Comparison of ENCODE assay signal across 7 cellular contexts in the genomic region with DNA sequence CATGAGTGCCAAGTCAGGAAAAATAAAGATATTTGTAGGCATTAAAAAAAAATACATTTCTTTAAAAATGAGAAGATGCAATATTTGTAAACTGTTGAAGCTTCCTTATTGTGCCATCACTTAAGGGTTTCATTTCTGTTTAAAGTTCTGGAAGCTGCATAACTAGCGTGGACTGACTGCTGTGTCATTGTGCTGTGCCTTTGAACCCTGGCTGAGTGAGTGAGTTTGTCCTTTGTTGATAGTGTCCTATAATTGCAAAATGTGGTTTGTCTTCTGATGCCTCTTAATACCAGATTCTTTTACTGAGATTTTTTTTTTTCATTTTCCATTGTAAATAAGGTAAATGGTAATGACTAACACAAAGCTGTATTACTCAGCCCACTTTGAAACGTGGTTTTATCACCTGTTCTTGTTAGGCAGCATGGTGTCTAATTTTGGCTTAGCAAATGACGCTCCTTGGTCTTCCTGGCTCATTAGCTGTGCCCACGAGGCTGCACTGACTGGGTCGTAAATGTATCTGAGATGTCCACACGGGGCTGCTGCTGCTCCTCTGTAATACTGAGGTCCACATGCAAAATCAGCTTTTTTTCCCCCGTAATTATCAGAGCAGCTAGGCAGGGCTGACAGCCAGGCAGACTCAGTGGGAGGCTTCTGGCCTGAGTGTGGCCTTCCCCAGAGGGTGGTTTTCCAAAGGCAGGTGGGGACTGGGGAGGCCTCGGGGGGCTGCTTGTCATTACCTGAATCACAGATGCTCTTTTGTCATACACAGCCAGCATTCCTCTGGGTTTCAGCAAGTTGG. TPM values are rescaled to one million over a fixed set of nuclear protein-coding genes. Genes with fewer than 3 reads are reported as not detected.
DNase-seq lines count a peak whose midpoint lies in the region; ATAC-seq and TF ChIP-seq lines count a peak whose summit lies in the region.

No MANE protein-coding gene starts in this region.

- TF ChIP-seq POLR2A in gastroesophageal sphincter (IDR thresholded peaks at IDR 0.05), result no peak

- H4K20me1 ChIP-seq in OCI-LY1 (ENCODE audit: insufficient read depth, low read length), result no peaks in the 10 kb centered on the region

- H3K27me3 ChIP-seq in OCI-LY1 (ENCODE audit: insufficient read depth, low read length), result no peaks in the 10 kb centered on the region
- H3K27me3 ChIP-seq in aorta (ENCODE audit: control insufficient read depth in 1 of 2, insufficient read depth in 2 of 2, low read length in 1 of 2), result no peaks in the 10 kb centered on the region
- no peaks in the 10 kb centered on the region for H3K27me3 ChIP-seq in gastroesophageal sphincter

- TF ChIP-seq CTCF in OCI-LY1 (IDR thresholded peaks at IDR 0.05; ENCODE audit: low read length) (peak; percentile 34; the same call in 1 of the 2 replicates), mucosa of descending colon (IDR thresholded peaks at IDR 0.05) (no peak), gastroesophageal sphincter (IDR thresholded peaks at IDR 0.05) (peak in 1 of 4 experiments; percentile 15)

- H3K36me3 ChIP-seq in OCI-LY1 (ENCODE audit: insufficient read depth, low read length) (peaks cover 58% of the 10 kb centered on the region), mucosa of descending colon (ENCODE audit: low read depth) (peaks cover 8% of the 10 kb centered on the region), aorta (ENCODE audit: control insufficient read depth in 1 of 2, insufficient read depth in 2 of 2, low read length in 1 of 2) (peaks cover 0 to 12% of the 10 kb centered on the region in 2 donors), gastroesophageal sphincter (peaks cover 0 to 81% of the 10 kb centered on the region in 2 donors)

- no peak overlapping the region for H3K4me2 ChIP-seq in OCI-LY1 (ENCODE audit: low read length)

- no peaks in the 10 kb centered on the region for H3K9me3 ChIP-seq in OCI-LY1 (ENCODE audit: low read length)
- no peaks in the 10 kb centered on the region for H3K9me3 ChIP-seq in mucosa of descending colon
- H3K9me3 ChIP-seq in aorta (ENCODE audit: control insufficient read depth, low read length), result no peaks in the 10 kb centered on the region
- H3K9me3 ChIP-seq in gastroesophageal sphincter, result no peaks in the 10 kb centered on the region

- no peak overlapping the region for H3K27ac ChIP-seq in OCI-LY1 (ENCODE audit: low read depth, low read length, poor library complexity, severe bottlenecking)
- H3K27ac ChIP-seq in aorta (ENCODE audit: low read depth in 1 of 2, low read length in 2 of 2), result no peak overlapping the region
- no peak overlapping the region for H3K27ac ChIP-seq in gastroesophageal sphincter

- H3K79me2 ChIP-seq in OCI-LY1 (ENCODE audit: insufficient read depth, low read length), result no peaks in the 10 kb centered on the region

- H3K4me1 ChIP-seq in OCI-LY1 (ENCODE audit: insufficient read depth, low read length, severe bottlenecking) (no peaks in the 10 kb centered on the region), mucosa of descending colon (ENCODE audit: low read depth) (no peaks in the 10 kb centered on the region), aorta (ENCODE audit: control insufficient read depth in 1 of 2, insufficient read depth in 2 of 2, low read length in 2 of 2) (no peaks in the 10 kb centered on the region), gastroesophageal sphincter (no peaks in the 10 kb centered on the region)

- CTCF ChIA-PET in HEK293T (lab: Yijun Ruan, JAX), result interaction anchor here (0.8 to 0.9 kb wide), 2 partner anchors 209 to 282 kb away, joined by 3 read pairs; no protein-coding TSS in a partner anchor

- no peak for TF ChIP-seq EP300 in gastroesophageal sphincter (IDR thresholded peaks at IDR 0.05)

- H3K4me3 ChIP-seq in OCI-LY1 (ENCODE audit: low read depth, low read length, poor library complexity, severe bottlenecking) (no peak overlapping the region), mucosa of descending colon (no peak overlapping the region), aorta (ENCODE audit: low read length in 2 of 2) (no peak overlapping the region), gastroesophageal sphincter (no peak overlapping the region)

- no peaks in the 10 kb centered on the region for H3F3A ChIP-seq in OCI-LY1 (ENCODE audit: insufficient read depth, low read length)

- H3K9me2 ChIP-seq in OCI-LY1 (ENCODE audit: low read depth, low read length), result no peaks in the 10 kb centered on the region

- POLR2A ChIA-PET in HEK293T (lab: Yijun Ruan, JAX), result interaction anchor here (1.1 to 2.7 kb wide), 2 partner anchors 15 to 288 kb away, joined by 3 to 13 read pairs; a partner anchor contains a TSS

- DNase-seq in HEK293T (ENCODE audit: extremely low spot score), result peak; percentile 22
- DNase-seq in cerebellar cortex (ENCODE audit: low spot score), result peak; percentile 45
- DNase-seq in mucosa of descending colon, result peak in 1 of 3 donors; percentile 12
- no peak for DNase-seq in NCI-H82 (lab: John Stamatoyannopoulos, UW)
- DNase-seq in aorta, result no peak

- no peak overlapping the region for H3K9ac ChIP-seq in OCI-LY1 (ENCODE audit: low read length)

- ATAC-seq in mucosa of descending colon, result peak; percentile 44
- no peak for ATAC-seq in aorta (ENCODE audit: low FRiP score)
- no peak for ATAC-seq in gastroesophageal sphincter

- intact Hi-C loops in mucosa of descending colon (cut with DNase I, micrococcal nuclease), result no loop called here
- intact Hi-C loops in aorta (cut with DNase I), result no loop called here

- no peak overlapping the region for H2AFZ ChIP-seq in OCI-LY1 (ENCODE audit: low read length)

- WGBS in aorta, 2 donors, result 36 to 37% methylated on average over 8 of the region's 8 CpGs
- WGBS in gastroesophageal sphincter (ENCODE audit: low coverage in 1 of 2), 2 donors, result 46 to 57% methylated on average over 1 to 5 of the region's 8 CpGs

TF ChIP-seq in HEK293T, 16 proteins besides CTCF, POLR2A, EP300 and RAD21:
- TF ChIP-seq SP1 (IDR thresholded peaks at IDR 0.05) (no peak), ZNF384 (IDR thresholded peaks at IDR 0.05) (no peak), SUZ12 (IDR thresholded peaks at IDR 0.05) (no peak), BHLHE40 (IDR thresholded peaks at IDR 0.05; ENCODE audit: borderline replicate concordance) (no peak), CTBP1 (IDR thresholded peaks at IDR 0.05; ENCODE audit: borderline replicate concordance) (no peak), NFRKB (IDR thresholded peaks at IDR 0.05) (no peak), FOXA1 (IDR thresholded peaks at IDR 0.05) (no peak)

RNA-seq across cellular contexts. Expression of a gene that starts 14.8 kb away (rescaled TPM):
- 10 to 100 TPM; 11.9 to 20.0 (median 18.5) TPM for total RNA-seq in mucosa of descending colon
- total RNA-seq in aorta, result 10 to 100 TPM; 16.2 to 22.5 TPM
- polyA plus RNA-seq in aorta, result 1 to 10 TPM; 2.1 to 7.4 TPM
- 10 to 100 TPM; 10.9 to 26.5 (median 18.4) TPM for total RNA-seq in gastroesophageal sphincter

RNA-seq across cellular contexts. Expression of a gene that starts 33.4 kb away (rescaled TPM):
- total RNA-seq in mucosa of descending colon, result 1 to 10 TPM in 1 of 3 donors, under 1 TPM in 2; 0.58 to 1.2 (median 0.82) TPM
- total RNA-seq in aorta, result 1 to 10 TPM in 1 of 2 donors, under 1 TPM in 1; 0.52 to 1.7 TPM
- polyA plus RNA-seq in aorta, result 1 to 10 TPM in 1 of 2 donors, under 1 TPM in 1; 0.63 to 1.3 TPM
- total RNA-seq in gastroesophageal sphincter, result 1 to 10 TPM in 2 of 4 donors, not detected in 2; 1.6 to 2.2 TPM

RNA-seq across cellular contexts. Expression of a gene that starts 48.3 kb away (rescaled TPM):
- total RNA-seq in mucosa of descending colon (100 to 1,000 TPM in 2 of 3 donors, 10 to 100 TPM in 1; 73.8 to 241 (median 179) TPM), aorta (1 to 10 TPM in 1 of 2 donors, not detected in 1; 3.4 TPM), gastroesophageal sphincter (1 to 10 TPM in 3 of 4 donors, under 1 TPM in 1; 0.47 to 5.3 (median 1.9) TPM)
- polyA plus RNA-seq in aorta, result 10 to 100 TPM in 1 of 2 donors, under 1 TPM in 1; 0.61 to 24.3 TPM

Comparison
In these comparisons a context has a peak if more than half of its experiments do, and no peak if none do; other contexts are left out.
1. DNase-seq: peak in HEK293T (single experiment) and cerebellar cortex (single experiment); none in NCI-H82 (single experiment) and aorta (0 of 2).
2. RNA of a gene that starts 48.3 kb away (total RNA-seq): 73.8 to 241 TPM in mucosa of descending colon; 3.4 TPM in aorta and 0.47 to 5.3 TPM in gastroesophageal sphincter; every median in the first group is over 10 times any median in the second.